ENCODE assay signal across 8 cellular contexts in genomic region chr6:99349620-99350141, GRCh38. TPM values are rescaled to one million over a fixed set of nuclear protein-coding genes. Genes with fewer than 3 reads are reported as not detected.
DNase-seq lines count a peak whose midpoint lies in the region; ATAC-seq and TF ChIP-seq lines count a peak whose summit lies in the region.

TSS of gene FAXC (minus strand) at chr6:99349674. CDS start at chr6:99349372, 302 bp downstream.

- H3K9me2 ChIP-seq in PC-9 (ENCODE audit: insufficient read depth) = no peaks in the 10 kb centered on the region

- peak within 1 kb of the TSS; percentile 84 for H2AFZ ChIP-seq in PC-9

- 0 to 2% (median 1%) methylated on average over 18 to 59 of the region's 59 CpGs for WGBS in stomach, 5 donors

- BruUV-seq in PC-9 (replicated peaks; lab: Mats Ljungman, UMichigan) = no TSS peak

- H3K4me3 ChIP-seq in PC-9 (peak within 1 kb of the TSS; percentile 81), stomach (peak within 1 kb of the TSS; percentile 65 to 88 (median 73))

- H3K4me1 ChIP-seq in PC-9 (replicated peaks; ENCODE audit: insufficient read depth) (peaks cover 12% of the 10 kb centered on the region), stomach (peaks cover 0 to 23% (median 19%) of the 10 kb centered on the region in 4 donors)

- H3F3A ChIP-seq in PC-9 (ENCODE audit: insufficient read depth, low read depth) = no peaks in the 10 kb centered on the region

- H3K9me3 Mint-ChIP-seq in chondrocyte (ENCODE audit: low read depth) = no peaks in the 10 kb centered on the region

- no peak for TF ChIP-seq EP300 in stomach (IDR thresholded peaks at IDR 0.05)

- no peaks in the 10 kb centered on the region for H3K79me2 ChIP-seq in PC-9 (ENCODE audit: low read depth)

- H3K36me3 ChIP-seq in PC-9 (ENCODE audit: low read depth) = no peaks in the 10 kb centered on the region
- H3K36me3 ChIP-seq in stomach = no peaks in the 10 kb centered on the region

- H3K36me3 Mint-ChIP-seq in chondrocyte (ENCODE audit: low read depth) = no peaks in the 10 kb centered on the region

- peak within 1 kb of the TSS; percentile 75 for H3K4me3 Mint-ChIP-seq in chondrocyte (ENCODE audit: unreplicated experiment)

- H3K27ac ChIP-seq in PC-9 (no peak within 1 kb of the TSS), stomach (peak within 1 kb of the TSS; percentile 64 to 90 (median 79))

- H3K4me1 Mint-ChIP-seq in chondrocyte (ENCODE audit: low read depth) = peaks cover 10% of the 10 kb centered on the region

- POLR2A ChIA-PET in PC-9 (lab: Charles Lee; ENCODE audit: unreplicated experiment) = interaction anchor here (0.8 kb wide), 1 partner anchor 23 kb away, joined by 9 read pairs; no protein-coding TSS in a partner anchor

- peak; percentile 61 for DNase-seq in AG20443 (ENCODE audit: low spot score)
- DNase-seq in PC-9 = peak; percentile 66 to 72
- DNase-seq in chondrocyte (ENCODE audit: low spot score) = no peak
- DNase-seq in left lobe of liver (ENCODE audit: low spot score) = peak; percentile 46
- DNase-seq in stomach = peak; percentile 70

- no peak for TF ChIP-seq POLR2A in stomach (IDR thresholded peaks at IDR 0.05)

- CTCF ChIA-PET in PC-9 (lab: Charles Lee) = interaction anchor here (2.1 kb wide), 1 partner anchor 20 kb away, joined by 7 read pairs; no protein-coding TSS in a partner anchor

- H3K27me3 ChIP-seq in PC-9 (ENCODE audit: insufficient read depth, low read depth) (no peaks in the 10 kb centered on the region), stomach (peaks cover 0 to 40% (median 8%) of the 10 kb centered on the region in 3 donors)

- peaks cover 8% of the 10 kb centered on the region for H3K27me3 Mint-ChIP-seq in chondrocyte (ENCODE audit: low read depth)

- H3K4me2 ChIP-seq in PC-9 = peak within 1 kb of the TSS; percentile 91

- ATAC-seq in GM18867 (IDR thresholded peaks at IDR 0.05; ENCODE audit: unreplicated experiment) (peak; percentile 61), HG03432 (IDR thresholded peaks at IDR 0.05; ENCODE audit: unreplicated experiment) (peak; percentile 64), left lobe of liver (peak; percentile 94), GM21717 (IDR thresholded peaks at IDR 0.05; ENCODE audit: unreplicated experiment) (no peak)

- no peaks in the 10 kb centered on the region for H4K20me1 ChIP-seq in PC-9 (ENCODE audit: insufficient read depth)

- H3K9me3 ChIP-seq in PC-9 (ENCODE audit: insufficient read depth, low read depth) = no peaks in the 10 kb centered on the region
- no peaks in the 10 kb centered on the region for H3K9me3 ChIP-seq in stomach

- intact Hi-C loops in PC-9 (cut with micrococcal nuclease; ENCODE audit: unreplicated experiment) (loop anchor here (1.0 kb wide), 1 partner anchor 45 kb away; the partner anchor contains the start of gene COQ3), stomach (cut with DNase I; ENCODE audit: low total_unique reads) (no loop called here)

- TF ChIP-seq CTCF in PC-9 (conservative IDR thresholded peaks at IDR 0.05) (no peak; the same call in 1 of the 2 replicates), chondrocyte (IDR thresholded peaks at IDR 0.05) (peak; percentile 64), stomach (IDR thresholded peaks at IDR 0.05) (peak in 2 of 7 experiments; percentile 13 to 34)

- peak within 1 kb of the TSS; percentile 41 for H3K27ac Mint-ChIP-seq in chondrocyte (ENCODE audit: unreplicated experiment)

RNA-seq across cellular contexts. Expression of gene FAXC, which starts in this region (rescaled TPM):
- 3.3 and 4.2 TPM in 2 replicates for total RNA-seq in PC-9 (2021)
- total RNA-seq in chondrocyte = 6.8 to 9.7 TPM (median 8.0 TPM) in 3 replicates
- total RNA-seq in left lobe of liver = 0.03 TPM
- total RNA-seq in stomach = 100 to 1,000 TPM in 1 of 5 donors, 10 to 100 TPM in 1, 1 to 10 TPM in 2, not detected in 1; 2.2 to 186 (median 30.1) TPM
- 1 to 10 TPM; 2.6 to 8.0 (median 3.1) TPM for polyA plus RNA-seq in stomach

Comparison
In these comparisons a context has a peak if more than half of its experiments do, and no peak if none do; other contexts are left out.
1. Peak in DNase-seq and ATAC-seq in left lobe of liver; RNA of the gene not detected or under 1 TPM.